In genomic region chr18:3995476-3996102, GRCh38 we compare ENCODE assay signal across 8 cellular contexts.
DNase-seq lines count a peak whose midpoint lies in the region; ATAC-seq and TF ChIP-seq lines count a peak whose summit lies in the region.

No MANE protein-coding gene starts in this region.

- H3K4me2 ChIP-seq in smooth muscle cell, result peak overlapping the region; percentile 30

- H4K20me1 ChIP-seq in smooth muscle cell (ENCODE audit: low read depth), result no peaks in the 10 kb centered on the region

- H3K9ac ChIP-seq in smooth muscle cell (ENCODE audit: low read depth), result no peak overlapping the region

- no peaks in the 10 kb centered on the region for H3K79me2 ChIP-seq in smooth muscle cell (ENCODE audit: low read depth)

- WGBS in smooth muscle cell (ENCODE audit: low lambda C conversion rate), result 19% methylated on average over 8 of the region's 8 CpGs

- POLR2A ChIA-PET in activated naive CD8-positive, alpha-beta T cell treated with anti-CD3 and anti-CD28 coated beads, Interleukin-2, amount 10 ng/mL, durations not matched to agents 7 days and 5 days (lab: Charles Lee), result no interaction called here

- peak; percentile 89 for TF ChIP-seq CTCF in left ventricle myocardium inferior (IDR thresholded peaks at IDR 0.05; ENCODE audit: borderline replicate concordance)
- peak; percentile 92 for TF ChIP-seq CTCF in smooth muscle cell (IDR thresholded peaks at IDR 0.05; ENCODE audit: borderline replicate concordance, insufficient read depth, poor library complexity, severe bottlenecking)

- no peaks in the 10 kb centered on the region for H3K9me3 ChIP-seq in CD4-positive, CD25-positive, alpha-beta regulatory T cell (ENCODE audit: control insufficient read depth in 2 of 2, low read length in 2 of 2)
- H3K9me3 ChIP-seq in SJCRH30 (replicated peaks), result no peaks in the 10 kb centered on the region
- no peaks in the 10 kb centered on the region for H3K9me3 ChIP-seq in left ventricle myocardium inferior (replicated peaks)
- H3K9me3 ChIP-seq in smooth muscle cell (replicated peaks; ENCODE audit: low read depth), result no peaks in the 10 kb centered on the region

- no peak overlapping the region for H2AFZ ChIP-seq in smooth muscle cell (ENCODE audit: low read depth)

- H3K36me3 ChIP-seq in CD4-positive, CD25-positive, alpha-beta regulatory T cell (ENCODE audit: control insufficient read depth, insufficient read depth, low read length), result no peaks in the 10 kb centered on the region
- H3K36me3 ChIP-seq in SJCRH30, result no peaks in the 10 kb centered on the region
- H3K36me3 ChIP-seq in left ventricle myocardium inferior, result no peaks in the 10 kb centered on the region
- H3K36me3 ChIP-seq in smooth muscle cell (ENCODE audit: low read depth), result no peaks in the 10 kb centered on the region

- H3K27me3 Mint-ChIP-seq in CD4-positive, CD25-positive, alpha-beta regulatory T cell, result peaks cover 6% of the 10 kb centered on the region
- H3K27me3 Mint-ChIP-seq in activated naive CD8-positive, alpha-beta T cell treated with anti-CD3 and anti-CD28 coated beads, Interleukin-2, amount 10 ng/mL, durations not matched to agents 7 days and 5 days, result peaks cover 21% of the 10 kb centered on the region

- peak in 1 of 2 donors; percentile 62 for ATAC-seq in CD4-positive, CD25-positive, alpha-beta regulatory T cell (ENCODE audit: low read depth in 2 of 2)
- peak; percentile 82 for ATAC-seq in GM19467 (IDR thresholded peaks at IDR 0.05; ENCODE audit: unreplicated experiment)
- peak; percentile 60 for ATAC-seq in activated naive CD8-positive, alpha-beta T cell treated with anti-CD3 and anti-CD28 coated beads, Interleukin-2, amount 10 ng/mL, durations not matched to agents 7 days and 5 days (ENCODE audit: low read depth)
- no peak for ATAC-seq in GM18873 (IDR thresholded peaks at IDR 0.05; ENCODE audit: low FRiP score, unreplicated experiment)

- H3K4me3 Mint-ChIP-seq in CD4-positive, CD25-positive, alpha-beta regulatory T cell, result no peak overlapping the region
- H3K4me3 Mint-ChIP-seq in activated naive CD8-positive, alpha-beta T cell treated with anti-CD3 and anti-CD28 coated beads, Interleukin-2, amount 10 ng/mL, durations not matched to agents 7 days and 5 days, result no peak overlapping the region

- no peaks in the 10 kb centered on the region for H3K9me3 Mint-ChIP-seq in CD4-positive, CD25-positive, alpha-beta regulatory T cell
- H3K9me3 Mint-ChIP-seq in activated naive CD8-positive, alpha-beta T cell treated with anti-CD3 and anti-CD28 coated beads, Interleukin-2, amount 10 ng/mL, durations not matched to agents 7 days and 5 days, result no peaks in the 10 kb centered on the region

- no peaks in the 10 kb centered on the region for H3K4me1 Mint-ChIP-seq in CD4-positive, CD25-positive, alpha-beta regulatory T cell
- peaks cover 1% of the 10 kb centered on the region for H3K4me1 Mint-ChIP-seq in activated naive CD8-positive, alpha-beta T cell treated with anti-CD3 and anti-CD28 coated beads, Interleukin-2, amount 10 ng/mL, durations not matched to agents 7 days and 5 days

- H3K4me1 ChIP-seq in CD4-positive, CD25-positive, alpha-beta regulatory T cell (ENCODE audit: control insufficient read depth, insufficient read depth, low read length, poor library complexity, severe bottlenecking), result no peaks in the 10 kb centered on the region
- H3K4me1 ChIP-seq in SJCRH30, result peaks cover 2% of the 10 kb centered on the region; the same call in 1 of the 2 replicates
- peaks cover 18% of the 10 kb centered on the region for H3K4me1 ChIP-seq in left ventricle myocardium inferior
- H3K4me1 ChIP-seq in smooth muscle cell (ENCODE audit: low read depth), result peaks cover 6% of the 10 kb centered on the region

- intact Hi-C loops in left ventricle myocardium inferior (cut with micrococcal nuclease), result loop anchor here (5.0 kb wide), 1 partner anchor 223 kb away; no protein-coding TSS in a partner anchor

- H3K27ac ChIP-seq in CD4-positive, CD25-positive, alpha-beta regulatory T cell (ENCODE audit: insufficient read depth, low read length, poor library complexity, severe bottlenecking), result no peak overlapping the region
- H3K27ac ChIP-seq in SJCRH30, result no peak overlapping the region
- no peak overlapping the region for H3K27ac ChIP-seq in left ventricle myocardium inferior (replicated peaks)
- H3K27ac ChIP-seq in smooth muscle cell (ENCODE audit: low read depth), result no peak overlapping the region

- H3K36me3 Mint-ChIP-seq in CD4-positive, CD25-positive, alpha-beta regulatory T cell, result no peaks in the 10 kb centered on the region
- no peaks in the 10 kb centered on the region for H3K36me3 Mint-ChIP-seq in activated naive CD8-positive, alpha-beta T cell treated with anti-CD3 and anti-CD28 coated beads, Interleukin-2, amount 10 ng/mL, durations not matched to agents 7 days and 5 days

- no peak overlapping the region for H3K4me3 ChIP-seq in CD4-positive, CD25-positive, alpha-beta regulatory T cell (ENCODE audit: low read depth, low read length)
- no peak overlapping the region for H3K4me3 ChIP-seq in SJCRH30
- peak overlapping the region; percentile 11 for H3K4me3 ChIP-seq in left ventricle myocardium inferior
- no peak overlapping the region for H3K4me3 ChIP-seq in smooth muscle cell

- no peaks in the 10 kb centered on the region for H3F3A ChIP-seq in smooth muscle cell (ENCODE audit: low read depth)

- no peak overlapping the region for H3K27ac Mint-ChIP-seq in CD4-positive, CD25-positive, alpha-beta regulatory T cell
- H3K27ac Mint-ChIP-seq in activated naive CD8-positive, alpha-beta T cell treated with anti-CD3 and anti-CD28 coated beads, Interleukin-2, amount 10 ng/mL, durations not matched to agents 7 days and 5 days, result no peak overlapping the region

- DNase-seq in CD4-positive, CD25-positive, alpha-beta regulatory T cell, result peak; percentile 1 to 85 (median 41)
- peak; percentile 63 for DNase-seq in LoVo (ENCODE audit: low spot score)
- peak; percentile 38 to 74 for DNase-seq in SJCRH30
- DNase-seq in activated naive CD8-positive, alpha-beta T cell treated with anti-CD3 and anti-CD28 coated beads, Interleukin-2, amount 10 ng/mL, durations not matched to agents 7 days and 5 days, result no peak
- no peak for DNase-seq in left ventricle myocardium inferior
- no peak for DNase-seq in smooth muscle cell (lab: John Stamatoyannopoulos, UW; ENCODE audit: unreplicated experiment)

- no peaks in the 10 kb centered on the region for H3K27me3 ChIP-seq in CD4-positive, CD25-positive, alpha-beta regulatory T cell (ENCODE audit: control insufficient read depth, insufficient read depth, low read length)
- no peaks in the 10 kb centered on the region for H3K27me3 ChIP-seq in SJCRH30
- H3K27me3 ChIP-seq in left ventricle myocardium inferior (ENCODE audit: low read depth), result no peaks in the 10 kb centered on the region
- H3K27me3 ChIP-seq in smooth muscle cell (ENCODE audit: low read depth), result no peaks in the 10 kb centered on the region

Comparison
In these comparisons a context has a peak if more than half of its experiments do, and no peak if none do; other contexts are left out.
1. DNase-seq: peak in CD4-positive, CD25-positive, alpha-beta regulatory T cell (3 of 3), LoVo (single experiment) and SJCRH30 (2 of 2); none in activated naive CD8-positive, alpha-beta T cell treated with anti-CD3 and anti-CD28 coated beads, Interleukin-2, amount 10 ng/mL, durations not matched to agents 7 days and 5 days (single experiment), left ventricle myocardium inferior (single experiment) and smooth muscle cell (single experiment).